ENCODE assay signal across 8 cellular contexts in the genomic region with DNA sequence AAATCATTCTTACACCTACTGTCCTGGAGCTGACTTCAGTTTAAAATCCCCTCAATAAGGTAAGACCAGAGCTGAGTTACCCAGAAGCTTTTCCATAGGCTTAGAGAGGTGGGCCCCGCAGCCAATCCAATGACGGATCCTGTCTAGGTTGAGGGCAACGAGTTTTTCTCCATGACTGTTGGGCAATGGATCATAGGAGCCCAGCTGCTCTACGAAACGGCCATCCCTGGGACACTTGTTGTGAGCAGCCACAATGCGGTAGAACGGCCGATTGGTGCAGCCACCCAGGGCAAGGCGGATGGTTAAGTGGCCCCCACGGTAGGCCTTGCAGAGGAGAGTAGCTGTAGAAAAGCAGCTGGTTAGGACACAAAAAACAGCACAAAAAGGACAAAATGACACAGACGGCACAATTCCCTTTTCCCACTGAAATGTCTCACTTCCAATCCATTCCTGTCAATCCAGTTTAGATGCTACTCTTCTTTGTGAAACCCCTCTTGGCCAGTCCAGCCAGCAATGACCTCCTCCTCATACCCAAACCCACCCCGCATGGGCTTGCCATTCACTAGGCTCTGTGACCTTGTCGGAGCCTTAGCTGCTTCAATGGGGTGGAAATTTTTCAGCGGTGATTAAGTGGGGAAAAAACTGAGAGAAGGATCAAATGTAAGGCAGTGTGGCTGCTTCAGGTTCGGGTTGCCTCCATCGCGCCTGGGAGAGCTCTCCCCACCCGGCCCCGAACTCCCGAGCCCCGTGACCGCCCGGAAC. TPM values are rescaled to one million over a fixed set of nuclear protein-coding genes. Genes with fewer than 3 reads are reported as not detected.
DNase-seq lines count a peak whose midpoint lies in the region; ATAC-seq and TF ChIP-seq lines count a peak whose summit lies in the region.

No MANE protein-coding gene starts in this region.

- intact Hi-C loops in Calu3 (cut with micrococcal nuclease; ENCODE audit: unreplicated experiment) = no loop called here
- intact Hi-C loops in naive thymus-derived CD4-positive, alpha-beta T cell (cut with micrococcal nuclease) = loop anchor here (1.0 to 5.0 kb wide), 13 partner anchors 8 to 925 kb away; partner anchors contain the start of genes ANXA7 (in 2 of the 2), CFAP70 (in 2 of the 2), ECD (in 2 of the 2) and FAM149B1 (in 2 of the 2)

- H3K27me3 ChIP-seq in HAP-1 (ENCODE audit: low read depth) (no peaks in the 10 kb centered on the region), endodermal cell (ENCODE audit: control insufficient read depth, insufficient read depth, low read length, poor library complexity, severe bottlenecking) (no peaks in the 10 kb centered on the region)
- no peaks in the 10 kb centered on the region for H3K27me3 ChIP-seq in naive thymus-derived CD4-positive, alpha-beta T cell (ENCODE audit: control insufficient read depth in 2 of 2, insufficient read depth in 2 of 2, low read length in 2 of 2)

- H3K27ac ChIP-seq in endodermal cell (ENCODE audit: low read depth, low read length) = peak overlapping the region; percentile 50
- H3K27ac ChIP-seq in naive thymus-derived CD4-positive, alpha-beta T cell (ENCODE audit: low read depth, low read length) = peak overlapping the region; percentile 92

- peaks cover 21% of the 10 kb centered on the region for H3K4me1 ChIP-seq in HAP-1
- peaks cover 3% of the 10 kb centered on the region for H3K4me1 ChIP-seq in endodermal cell (ENCODE audit: control insufficient read depth, insufficient read depth, low read length)
- H3K4me1 ChIP-seq in naive thymus-derived CD4-positive, alpha-beta T cell (ENCODE audit: control insufficient read depth in 2 of 2, insufficient read depth in 2 of 2, low read length in 2 of 2) = peaks cover 19 to 30% of the 10 kb centered on the region in 2 donors

- H3K27ac Mint-ChIP-seq in Calu3 (ENCODE audit: unreplicated experiment) (peak overlapping the region; percentile 95), endodermal cell (peak overlapping the region; percentile 99)
- H3K27ac Mint-ChIP-seq in naive thymus-derived CD4-positive, alpha-beta T cell = peak overlapping the region; percentile 91 to 97 (median 94)

- in situ Hi-C loops in HAP-1 (cut with MboI; ENCODE audit: low sequenced_read_pairs) (no loop called here), SK-MEL-5 (cut with HindIII; ENCODE audit: low pct_unique_long_range_greater_than_20kb, low sequenced_read_pairs) (no loop called here)

- no peak for TF ChIP-seq CTCF in Calu3 (IDR thresholded peaks at IDR 0.05; ENCODE audit: unreplicated experiment)
- no peak for TF ChIP-seq CTCF in endodermal cell (conservative IDR thresholded peaks at IDR 0.05)

- WGBS in endodermal cell (ENCODE audit: insufficient coverage in 1 of 2, insufficient read length in 1 of 2), 2 experiments = 18 to 39% methylated on average over 7 to 23 of the region's 23 CpGs

- peaks cover 25% of the 10 kb centered on the region for H3K4me1 Mint-ChIP-seq in Calu3 (ENCODE audit: low read depth, unreplicated experiment)
- H3K4me1 Mint-ChIP-seq in endodermal cell = peaks cover 18% of the 10 kb centered on the region
- H3K4me1 Mint-ChIP-seq in naive thymus-derived CD4-positive, alpha-beta T cell = peaks cover 20 to 58% (median 44%) of the 10 kb centered on the region in 7 donors

- CTCF ChIA-PET in Calu3 (lab: Charles Lee) = interaction anchor here (0.6 to 1.5 kb wide), 3 partner anchors 10 to 679 kb away, joined by 4 to 10 read pairs (median 5); no protein-coding TSS in a partner anchor
- CTCF ChIA-PET in naive thymus-derived CD4-positive, alpha-beta T cell (lab: Charles Lee) = no interaction called here

- peak; percentile 65 for ATAC-seq in naive thymus-derived CD4-positive, alpha-beta T cell

- H3K9me3 Mint-ChIP-seq in Calu3 (ENCODE audit: low read depth, unreplicated experiment) (no peaks in the 10 kb centered on the region), endodermal cell (no peaks in the 10 kb centered on the region)
- H3K9me3 Mint-ChIP-seq in naive thymus-derived CD4-positive, alpha-beta T cell = peaks cover 0 to 3% (median 0%) of the 10 kb centered on the region in 11 donors

- H3K36me3 ChIP-seq in HAP-1 (replicated peaks) = peaks cover 38% of the 10 kb centered on the region
- H3K36me3 ChIP-seq in endodermal cell (ENCODE audit: control insufficient read depth, insufficient read depth, low read length) = peaks cover 25% of the 10 kb centered on the region
- H3K36me3 ChIP-seq in naive thymus-derived CD4-positive, alpha-beta T cell (ENCODE audit: control insufficient read depth in 2 of 3, insufficient read depth in 3 of 3, low read length in 3 of 3) = no peaks in the 10 kb centered on the region

- H3K36me3 Mint-ChIP-seq in Calu3 (ENCODE audit: insufficient read depth, unreplicated experiment) = peaks cover 63% of the 10 kb centered on the region
- peaks cover 15% of the 10 kb centered on the region for H3K36me3 Mint-ChIP-seq in endodermal cell (ENCODE audit: low read depth)
- peaks cover 0 to 20% (median 5%) of the 10 kb centered on the region in 5 donors for H3K36me3 Mint-ChIP-seq in naive thymus-derived CD4-positive, alpha-beta T cell

- H3K4me3 ChIP-seq in HAP-1 = peak overlapping the region; percentile 75
- peak overlapping the region; percentile 99 for H3K4me3 ChIP-seq in endodermal cell (ENCODE audit: low read length)
- peak overlapping the region; percentile 94 for H3K4me3 ChIP-seq in naive thymus-derived CD4-positive, alpha-beta T cell (ENCODE audit: low read length)

- no peaks in the 10 kb centered on the region for H3K27me3 Mint-ChIP-seq in Calu3 (ENCODE audit: unreplicated experiment)
- H3K27me3 Mint-ChIP-seq in endodermal cell (ENCODE audit: insufficient read depth) = no peaks in the 10 kb centered on the region
- H3K27me3 Mint-ChIP-seq in naive thymus-derived CD4-positive, alpha-beta T cell = peaks cover 0 to 2% (median 0%) of the 10 kb centered on the region in 5 donors

- POLR2A ChIA-PET in naive thymus-derived CD4-positive, alpha-beta T cell (lab: Charles Lee) = interaction anchor here (0.6 to 2.0 kb wide), 16 partner anchors 18 to 1906 kb away, joined by 3 to 9 read pairs (median 3); partner anchors contain the start of gene CFAP70

- H3K9ac ChIP-seq in endodermal cell (ENCODE audit: extremely low read depth, low read length, poor library complexity, severe bottlenecking) = peak overlapping the region; percentile 88

- H3K9me3 ChIP-seq in HAP-1 = no peaks in the 10 kb centered on the region
- no peaks in the 10 kb centered on the region for H3K9me3 ChIP-seq in endodermal cell (ENCODE audit: control insufficient read depth, low read length)
- H3K9me3 ChIP-seq in naive thymus-derived CD4-positive, alpha-beta T cell (ENCODE audit: control insufficient read depth in 2 of 3, low read length in 3 of 3) = no peaks in the 10 kb centered on the region

- TSS peak; percentile 62 for BruUV-seq in Calu3 (replicated peaks; lab: Mats Ljungman, UMichigan)

- no peak for DNase-seq in Calu3
- peak in 1 of 2 experiments; percentile 47 for DNase-seq in HAP-1 (ENCODE audit: low spot score in 2 of 2)
- DNase-seq in SK-MEL-5 (ENCODE audit: low read depth, low spot score) = peak; percentile 40
- peak; percentile 71 for DNase-seq in endodermal cell
- DNase-seq in naive thymus-derived CD4-positive, alpha-beta T cell = peak in 2 of 9 donors; percentile 0 to 27
- DNase-seq in inferior parietal cortex (ENCODE audit: extremely low spot score) = no peak
- no peak for DNase-seq in NAMALWA (ENCODE audit: low spot score)
- no peak for DNase-seq in NCI-H345 treated with DMSO at 0.1 percent for 48 hours (lab: John Stamatoyannopoulos, UW; ENCODE audit: unreplicated experiment)

- H3K4me3 Mint-ChIP-seq in Calu3 (ENCODE audit: low read depth, unreplicated experiment) (peak overlapping the region; percentile 93), endodermal cell (peak overlapping the region; percentile 92)
- peak overlapping the region; percentile 95 to 100 (median 99) for H3K4me3 Mint-ChIP-seq in naive thymus-derived CD4-positive, alpha-beta T cell

RNA-seq across cellular contexts. Expression of gene MRPS16, which starts 0.6 kb away (rescaled TPM):
- total RNA-seq in Calu3 (2022) (125 and 126 TPM in 2 replicates), endodermal cell (100 to 1,000 TPM in 1 of 2 donors, 10 to 100 TPM in 1; 100.0 to 104 TPM)
- total RNA-seq in SK-MEL-5 (2014; rRNA removed; shearing (Covaris generic)) = 87.7 and 96.3 TPM in 2 replicates
- 91.5 and 94.1 TPM in 2 replicates for polyA plus RNA-seq in SK-MEL-5 (2015; cell fraction: cytosol; rRNA removed)
- polyA plus RNA-seq in SK-MEL-5 (2015; cell fraction: nucleus; rRNA removed) = 42.3 and 42.6 TPM in 2 replicates
- polyA plus RNA-seq in endodermal cell (2013, experiment 1 of 2) = 96.6 TPM
- 99.0 TPM for polyA plus RNA-seq in endodermal cell (2013, experiment 2 of 2)
- total RNA-seq in naive thymus-derived CD4-positive, alpha-beta T cell = 10 to 100 TPM; 29.6 to 99.9 (median 47.6) TPM
- polyA plus RNA-seq in naive thymus-derived CD4-positive, alpha-beta T cell = 100 to 1,000 TPM in 1 of 2 donors, 10 to 100 TPM in 1; 76.1 to 104 TPM

RNA-seq across cellular contexts. Expression of gene DNAJC9, which starts 4.8 kb away (rescaled TPM):
- total RNA-seq in Calu3 (2022) (38.0 and 39.8 TPM in 2 replicates), endodermal cell (10 to 100 TPM; 33.3 to 37.1 TPM)
- 24.1 and 27.1 TPM in 2 replicates for total RNA-seq in SK-MEL-5 (2014; rRNA removed; shearing (Covaris generic))
- polyA plus RNA-seq in SK-MEL-5 (2015; cell fraction: cytosol; rRNA removed) = 19.9 and 23.9 TPM in 2 replicates
- polyA plus RNA-seq in SK-MEL-5 (2015; cell fraction: nucleus; rRNA removed) = 26.6 and 30.4 TPM in 2 replicates
- 38.7 TPM for polyA plus RNA-seq in endodermal cell (2013, experiment 1 of 2)
- 39.2 TPM for polyA plus RNA-seq in endodermal cell (2013, experiment 2 of 2)
- total RNA-seq in naive thymus-derived CD4-positive, alpha-beta T cell = 10 to 100 TPM; 14.5 to 47.7 (median 26.8) TPM
- 10 to 100 TPM; 31.2 to 33.8 TPM for polyA plus RNA-seq in naive thymus-derived CD4-positive, alpha-beta T cell

Comparison
In these comparisons a context has a peak if more than half of its experiments do, and no peak if none do; other contexts are left out.
1. DNase-seq: peak in SK-MEL-5 (single experiment) and endodermal cell (single experiment); none in Calu3 (single experiment), inferior parietal cortex (single experiment), NAMALWA (single experiment) and NCI-H345 treated with DMSO at 0.1 percent for 48 hours (single experiment).
2. Peak in every context shown above with its lines, with median percentiles within 50 percentile points of each other: H3K27ac Mint-ChIP-seq, H3K4me3 Mint-ChIP-seq and H3K4me3 ChIP-seq.